Comparison of ENCODE assay signal across 2 cellular contexts in genomic region chr3:64039273-64039672, GRCh38.
TF ChIP-seq lines count a peak whose summit lies in the region.

No MANE protein-coding gene starts in this region.

TF ChIP-seq in SK-N-SH, 30 proteins besides CTCF, POLR2A, EP300 and RAD21:
- TF ChIP-seq REST (IDR thresholded peaks at IDR 0.05; ENCODE audit: low read depth, low read length), result no peak
- TF ChIP-seq SIN3A (IDR thresholded peaks at IDR 0.05; ENCODE audit: borderline replicate concordance, low read depth, low read length), result no peak
- TF ChIP-seq MAX (IDR thresholded peaks at IDR 0.05; ENCODE audit: low read depth), result no peak
- TF ChIP-seq NRF1 (IDR thresholded peaks at IDR 0.05; ENCODE audit: low read depth, low read length), result no peak
- no peak for TF ChIP-seq CHD2 (IDR thresholded peaks at IDR 0.05; ENCODE audit: low read length, partially characterized antibody)
- no peak for TF ChIP-seq NFIC (IDR thresholded peaks at IDR 0.05; ENCODE audit: borderline replicate concordance)
- no peak for TF ChIP-seq FOXM1 (IDR thresholded peaks at IDR 0.05; ENCODE audit: low read depth)
- no peak for TF ChIP-seq ZBTB33 (IDR thresholded peaks at IDR 0.05; ENCODE audit: borderline replicate concordance, low read depth)
- no peak for TF ChIP-seq RFX5 (IDR thresholded peaks at IDR 0.05; ENCODE audit: low read length)
- TF ChIP-seq JUND (IDR thresholded peaks at IDR 0.05), result no peak
- no peak for TF ChIP-seq MEF2A (IDR thresholded peaks at IDR 0.05; ENCODE audit: borderline replicate concordance, low read depth)
- no peak for TF ChIP-seq PBX3 (IDR thresholded peaks at IDR 0.05)
- no peak for TF ChIP-seq ELF1 (IDR thresholded peaks at IDR 0.05)
- TF ChIP-seq TEAD4 (IDR thresholded peaks at IDR 0.05; ENCODE audit: borderline replicate concordance, insufficient read depth), result no peak
- TF ChIP-seq FOSL2 (IDR thresholded peaks at IDR 0.05; ENCODE audit: borderline replicate concordance, low read depth), result no peak
- no peak for TF ChIP-seq YY1 (IDR thresholded peaks at IDR 0.05; ENCODE audit: low read depth)
- no peak for TF ChIP-seq MXI1 (IDR thresholded peaks at IDR 0.05; ENCODE audit: low read depth, low read length)
- TF ChIP-seq TCF12 (IDR thresholded peaks at IDR 0.05), result no peak

TF ChIP-seq in SK-N-SH treated with all-trans-retinoic acid at 6 μM for 48 hours, 23 proteins besides CTCF, POLR2A, EP300 and RAD21 (continued from another document):
- TF ChIP-seq PATZ1 (CRISPR knock-in tag; IDR thresholded peaks at IDR 0.05; ENCODE audit: borderline replicate concordance), result no peak
- TF ChIP-seq ISL1 (CRISPR knock-in tag; IDR thresholded peaks at IDR 0.05), result no peak
- no peak for TF ChIP-seq ZNF565 (CRISPR knock-in tag; conservative IDR thresholded peaks at IDR 0.05; ENCODE audit: low read depth)
- TF ChIP-seq OSR1 (CRISPR knock-in tag; IDR thresholded peaks at IDR 0.05), result no peak
- TF ChIP-seq CREB5 (CRISPR knock-in tag; IDR thresholded peaks at IDR 0.05; ENCODE audit: low read depth), result no peak
- TF ChIP-seq TSHZ2 (CRISPR knock-in tag; IDR thresholded peaks at IDR 0.05), result no peak
